In the genomic region with DNA sequence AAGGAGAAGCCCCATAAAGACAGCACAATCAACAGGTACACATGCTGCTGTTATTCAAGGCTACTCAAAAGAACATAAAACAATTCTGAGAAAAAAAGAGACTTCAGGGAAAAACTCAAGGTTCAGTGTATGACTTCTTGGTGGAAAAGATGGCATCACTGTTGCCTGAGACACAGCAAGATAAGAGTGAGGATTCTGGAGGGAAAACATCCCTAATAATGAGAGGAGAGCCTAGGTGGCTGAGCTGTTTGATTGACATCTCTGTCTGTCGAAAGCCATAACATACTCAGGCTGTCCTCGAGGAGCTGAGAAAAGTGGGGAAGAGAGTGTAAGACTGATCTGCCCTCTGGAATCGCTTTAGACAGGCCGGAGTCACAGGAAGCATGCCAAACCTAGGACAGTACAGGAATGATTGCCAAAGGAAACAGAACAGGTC, we compare ENCODE assay signal across 18 cellular contexts.
DNase-seq lines count a peak whose midpoint lies in the region; ATAC-seq, FAIRE-seq and TF ChIP-seq lines count a peak whose summit lies in the region.
"Had no signal": no experiment of that assay in that cellular context is flagged by ENCODE, and none has a peak within 500 bp of the region (broad histone marks: within the 10 kb centered on the region; RNA-seq: fewer than 3 reads in every experiment).

No MANE protein-coding gene starts in this region.

- H3K9me3 ChIP-seq in A549 (peaks cover 14% of the 10 kb centered on the region), HEK293 (ENCODE audit: control insufficient read depth, insufficient read depth, low read depth, low read length) (no peaks in the 10 kb centered on the region)
- H3K9me3 ChIP-seq: right atrium auricular region, tibial nerve had no signal

- peak in 1 of 2 experiments; percentile 3; a peak in 2 of 6 replicates for ATAC-seq in A549
- no peak for ATAC-seq in memory B cell (ENCODE audit: low read depth)
- ATAC-seq in natural killer cell treated with Interleukin-12 subunit alpha and Interleukin-12 subunit beta and Interleukin-15 and Interleukin-18, amount 100 ng/mL, for 72 hours, result no peak
- ATAC-seq in GM18517 (IDR thresholded peaks at IDR 0.05; ENCODE audit: unreplicated experiment), result no peak
- ATAC-seq: activated CD4-positive, CD25-positive, alpha-beta regulatory T cell treated with anti-CD3 and anti-CD28 coated beads, Interleukin-2, amount 50 U/mL, for 24 hours had no signal

- TF ChIP-seq POLR2A in A549 (IDR thresholded peaks at IDR 0.05; ENCODE audit: low read length), result no peak

- H3K36me3 ChIP-seq in HEK293 (ENCODE audit: control insufficient read depth in 2 of 2, insufficient read depth in 1 of 2, low read length in 2 of 2), result no peaks in the 10 kb centered on the region
- H3K36me3 ChIP-seq: right atrium auricular region, tibial nerve had no signal

- H3K4me1 ChIP-seq in A549 (peaks cover 80% of the 10 kb centered on the region), HEK293 (ENCODE audit: control insufficient read depth, insufficient read depth, low read length) (no peaks in the 10 kb centered on the region)

- TF ChIP-seq CTCF in A549 (IDR thresholded peaks at IDR 0.05) (no peak), HEK293 (tag by site-specific recombination; IDR thresholded peaks at IDR 0.05) (no peak)

- peak overlapping the region; percentile 73 for H3K4me2 ChIP-seq in A549

- H3K9me3 Mint-ChIP-seq in activated naive CD8-positive, alpha-beta T cell treated with anti-CD3 and anti-CD28 coated beads for 36 hours, result peaks cover 10% of the 10 kb centered on the region
- H3K9me3 Mint-ChIP-seq in memory B cell, result no peaks in the 10 kb centered on the region
- H3K9me3 Mint-ChIP-seq in natural killer cell treated with Interleukin-12 subunit alpha and Interleukin-12 subunit beta and Interleukin-15 and Interleukin-18, amount 100 ng/mL, for 72 hours, result peaks cover 3% of the 10 kb centered on the region

- peak overlapping the region; percentile 6 for H3K4me3 Mint-ChIP-seq in activated naive CD8-positive, alpha-beta T cell treated with anti-CD3 and anti-CD28 coated beads for 36 hours
- no peak overlapping the region for H3K4me3 Mint-ChIP-seq in memory B cell
- H3K4me3 Mint-ChIP-seq in natural killer cell treated with Interleukin-12 subunit alpha and Interleukin-12 subunit beta and Interleukin-15 and Interleukin-18, amount 100 ng/mL, for 72 hours, result no peak overlapping the region

- CTCF ChIA-PET in A549 (lab: Yijun Ruan, JAX), result interaction anchor here (0.7 to 1.8 kb wide), 9 partner anchors 9 to 199 kb away, joined by 3 to 10 read pairs (median 4); no protein-coding TSS in a partner anchor
- CTCF ChIA-PET in HEK293 (lab: Yijun Ruan, JAX), result interaction anchor here (0.9 to 1.3 kb wide), 3 partner anchors 125 to 202 kb away, joined by 3 to 7 read pairs (median 4); no protein-coding TSS in a partner anchor

- peaks cover 16% of the 10 kb centered on the region for H3K36me3 Mint-ChIP-seq in activated naive CD8-positive, alpha-beta T cell treated with anti-CD3 and anti-CD28 coated beads for 36 hours
- H3K36me3 Mint-ChIP-seq in memory B cell, result no peaks in the 10 kb centered on the region
- no peaks in the 10 kb centered on the region for H3K36me3 Mint-ChIP-seq in natural killer cell treated with Interleukin-12 subunit alpha and Interleukin-12 subunit beta and Interleukin-15 and Interleukin-18, amount 100 ng/mL, for 72 hours

- H3K4me1 Mint-ChIP-seq in activated naive CD8-positive, alpha-beta T cell treated with anti-CD3 and anti-CD28 coated beads for 36 hours, result peaks cover 97% of the 10 kb centered on the region
- peaks cover 63% of the 10 kb centered on the region for H3K4me1 Mint-ChIP-seq in memory B cell
- peaks cover 38 to 46% of the 10 kb centered on the region in 2 donors for H3K4me1 Mint-ChIP-seq in natural killer cell treated with Interleukin-12 subunit alpha and Interleukin-12 subunit beta and Interleukin-15 and Interleukin-18, amount 100 ng/mL, for 72 hours (ENCODE audit: low read depth in 2 of 2)

- peak overlapping the region; percentile 91 for H3K27ac Mint-ChIP-seq in activated naive CD8-positive, alpha-beta T cell treated with anti-CD3 and anti-CD28 coated beads for 36 hours
- peak overlapping the region; percentile 54 for H3K27ac Mint-ChIP-seq in memory B cell
- H3K27ac Mint-ChIP-seq in natural killer cell treated with Interleukin-12 subunit alpha and Interleukin-12 subunit beta and Interleukin-15 and Interleukin-18, amount 100 ng/mL, for 72 hours, result peak overlapping the region in 1 of 2 donors; percentile 18

- POLR2A ChIA-PET in A549 (lab: Yijun Ruan, JAX), result interaction anchor here (0.8 to 2.4 kb wide), 6 partner anchors 50 to 198 kb away, joined by 3 to 18 read pairs (median 5); partner anchors contain the start of genes AMIGO2 and PCED1B
- POLR2A ChIA-PET in HEK293 (lab: Yijun Ruan, JAX), result no interaction called here

- DNase-seq in A549 (ENCODE audit: low read depth in 1 of 2, low spot score in 1 of 2), result peak in 1 of 2 experiments; percentile 60
- DNase-seq in activated naive CD8-positive, alpha-beta T cell treated with anti-CD3 and anti-CD28 coated beads for 36 hours, result no peak
- no peak for DNase-seq in memory B cell (ENCODE audit: low spot score in 2 of 2)
- DNase-seq in caudate nucleus (lab: John Stamatoyannopoulos, UW), result no peak
- no peak for DNase-seq in natural killer cell treated with Interleukin-12 subunit alpha and Interleukin-12 subunit beta and Interleukin-15 and Interleukin-18, amount 100 ng/mL, for 72 hours (ENCODE audit: low spot score)
- no peak for DNase-seq in mesenteric fat pad (ENCODE audit: low spot score)
- DNase-seq: AML-193; NCI-H2081 treated with DMSO at 0.1 percent for 48 hours; NCI-H526 treated with DMSO at 0.1 percent for 48 hours; stimulated activated CD4-positive, alpha-beta T cell treated with anti-CD3 and anti-CD28 coated beads, Interleukin-1b, Interleukin-23, amount 100 ng/mL, for 48 hours; T-helper 1 cell had no signal

- H3K4me3 ChIP-seq in A549, result no peak overlapping the region
- no peak overlapping the region for H3K4me3 ChIP-seq in HEK293 (ENCODE audit: low read depth, low read length)
- H3K4me3 ChIP-seq: lung, right atrium auricular region, tibial nerve had no signal

- WGBS in A549 (ENCODE audit: missing lambda C conversion rate), result 24% methylated on average over 4 of the region's 4 CpGs

- H3K27ac ChIP-seq in A549, result peak overlapping the region; percentile 91 to 100
- H3K27ac ChIP-seq in HEK293 (ENCODE audit: extremely low read depth, low read depth, low read length), result no peak overlapping the region
- no peak overlapping the region for H3K27ac ChIP-seq in caudate nucleus (ENCODE audit: low read depth, low read length)
- H3K27ac ChIP-seq: right atrium auricular region, tibial nerve had no signal

- TF ChIP-seq EP300 in A549 (IDR thresholded peaks at IDR 0.05), result no peak

- no peaks in the 10 kb centered on the region for H3K27me3 Mint-ChIP-seq in activated naive CD8-positive, alpha-beta T cell treated with anti-CD3 and anti-CD28 coated beads for 36 hours
- H3K27me3 Mint-ChIP-seq in memory B cell, result no peaks in the 10 kb centered on the region
- H3K27me3 Mint-ChIP-seq in natural killer cell treated with Interleukin-12 subunit alpha and Interleukin-12 subunit beta and Interleukin-15 and Interleukin-18, amount 100 ng/mL, for 72 hours, result peaks cover 0 to 4% of the 10 kb centered on the region in 2 donors

- TF ChIP-seq RAD21 in A549 (conservative IDR thresholded peaks at IDR 0.05 in 1 of 2, IDR thresholded peaks at IDR 0.05 in 1 of 2), result no peak

- FAIRE-seq in A549 (lab: Jason Lieb, UNC), result no peak
- FAIRE-seq: RCC 7860 had no signal

TF ChIP-seq in A549, 52 proteins besides CTCF, POLR2A, EP300 and RAD21 (continues in another document):
- TF ChIP-seq, protein P1, sequence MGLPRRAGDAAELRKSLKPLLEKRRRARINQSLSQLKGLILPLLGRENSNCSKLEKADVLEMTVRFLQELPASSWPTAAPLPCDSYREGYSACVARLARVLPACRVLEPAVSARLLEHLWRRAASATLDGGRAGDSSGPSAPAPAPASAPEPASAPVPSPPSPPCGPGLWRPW (IDR thresholded peaks at IDR 0.05), result no peak
- TF ChIP-seq BCL3 (IDR thresholded peaks at IDR 0.05), result no peak

TF ChIP-seq in HEK293, 187 proteins besides CTCF, POLR2A, EP300 and RAD21 (continues in another document):
- TF ChIP-seq ZBTB44 (tag by site-specific recombination; IDR thresholded peaks at IDR 0.05), result no peak
- TF ChIP-seq, protein P2, sequence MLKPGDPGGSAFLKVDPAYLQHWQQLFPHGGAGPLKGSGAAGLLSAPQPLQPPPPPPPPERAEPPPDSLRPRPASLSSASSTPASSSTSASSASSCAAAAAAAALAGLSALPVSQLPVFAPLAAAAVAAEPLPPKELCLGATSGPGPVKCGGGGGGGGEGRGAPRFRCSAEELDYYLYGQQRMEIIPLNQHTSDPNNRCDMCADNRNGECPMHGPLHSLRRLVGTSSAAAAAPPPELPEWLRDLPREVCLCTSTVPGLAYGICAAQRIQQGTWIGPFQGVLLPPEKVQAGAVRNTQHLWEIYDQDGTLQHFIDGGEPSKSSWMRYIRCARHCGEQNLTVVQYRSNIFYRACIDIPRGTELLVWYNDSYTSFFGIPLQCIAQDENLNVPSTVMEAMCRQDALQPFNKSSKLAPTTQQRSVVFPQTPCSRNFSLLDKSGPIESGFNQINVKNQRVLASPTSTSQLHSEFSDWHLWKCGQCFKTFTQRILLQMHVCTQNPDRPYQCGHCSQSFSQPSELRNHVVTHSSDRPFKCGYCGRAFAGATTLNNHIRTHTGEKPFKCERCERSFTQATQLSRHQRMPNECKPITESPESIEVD (tag by site-specific recombination; IDR thresholded peaks at IDR 0.05), result no peak
- TF ChIP-seq MEIS1 (CRISPR knock-in tag; IDR thresholded peaks at IDR 0.05; ENCODE audit: borderline replicate concordance), result no peak
- TF ChIP-seq ZSCAN16 (tag by site-specific recombination; IDR thresholded peaks at IDR 0.05), result no peak

Comparison
In these comparisons a context has a peak if more than half of its experiments do, and no peak if none do; other contexts are left out.
1. H3K27ac ChIP-seq: peak in A549 (2 of 2); none in HEK293 (single experiment) and caudate nucleus (single experiment).
2. Of the 5 proteins assayed by ChIP-seq in both HEK293 and A549: peak only in HEK293: none; only in A549: HOXA7 and ZNF302; in both: none; in neither: 3.